Comparison of ENCODE assay signal across 20 cellular contexts in genomic region chr12:132397152-132397933, GRCh38.
DNase-seq lines count a peak whose midpoint lies in the region; ATAC-seq lines count a peak whose summit lies in the region.
"Had no signal": no experiment of that assay in that cellular context is flagged by ENCODE, and none has a peak within 500 bp of the region (broad histone marks: within the 10 kb centered on the region; RNA-seq: fewer than 3 reads in every experiment).

No MANE protein-coding gene starts in this region.

- ATAC-seq in Right ventricle myocardium superior (ENCODE audit: poor library complexity), result no peak
- ATAC-seq in right cardiac atrium, result no peak
- ATAC-seq in GM21825 (IDR thresholded peaks at IDR 0.05; ENCODE audit: unreplicated experiment), result no peak
- ATAC-seq in HG02852 (IDR thresholded peaks at IDR 0.05; ENCODE audit: unreplicated experiment), result no peak
- no peak for ATAC-seq in stimulated activated naive CD8-positive, alpha-beta T cell treated with anti-CD3 and anti-CD28 coated beads, Interleukin-15, Interleukin-2, amounts not matched to agents 100 U/mL and 50 U/mL, for 24 hours
- ATAC-seq: activated CD4-positive, CD25-positive, alpha-beta regulatory T cell treated with anti-CD3 and anti-CD28 coated beads, Interleukin-2, amount 50 U/mL, for 24 hours had no signal

- H3K4me3 ChIP-seq in right cardiac atrium (ENCODE audit: low read length), result no peak overlapping the region
- H3K4me3 ChIP-seq: PC-9, smooth muscle cell had no signal

- DNase-seq in Right ventricle myocardium superior (peak; percentile 31), cardiac septum (ENCODE audit: low spot score) (no peak), NCI-H1092 treated with DMSO at 0.1 percent for 48 hours (lab: John Stamatoyannopoulos, UW) (peak; percentile 13), right cardiac atrium (peak in 2 of 3 donors; percentile 22 to 32)
- no peak for DNase-seq in stimulated activated naive CD8-positive, alpha-beta T cell treated with anti-CD3 and anti-CD28 coated beads, Interleukin-15, Interleukin-2, amounts not matched to agents 100 U/mL and 50 U/mL, for 24 hours
- DNase-seq: activated CD4-positive, alpha-beta memory T cell treated with anti-CD3 and anti-CD28 coated beads for 36 hours; activated naive CD8-positive, alpha-beta T cell treated with anti-CD3 and anti-CD28 coated beads for 36 hours; C1 segment of cervical spinal cord; cerebellar nuclear complex; NCI-H146; NCI-H446 treated with DMSO at 0.1 percent for 48 hours; NK-92 treated with Interleukin-12 subunit alpha and Interleukin-12 subunit beta, amount 100 ng/mL, for 24 hours; nucleus accumbens; PC-9; SIG-M5; SW 1271 had no signal

- H3K4me1 ChIP-seq in right cardiac atrium (ENCODE audit: control insufficient read depth, insufficient read depth, low read length), result no peaks in the 10 kb centered on the region

- no peak overlapping the region for H3K27ac ChIP-seq in right cardiac atrium (ENCODE audit: low read length)
- H3K27ac ChIP-seq: PC-9 had no signal

- no peaks in the 10 kb centered on the region for H3K27me3 ChIP-seq in right cardiac atrium (ENCODE audit: control insufficient read depth, insufficient read depth)

- WGBS in right cardiac atrium, result 50% methylated on average over 39 of the region's 39 CpGs

- H3K9me3 ChIP-seq in right cardiac atrium (ENCODE audit: control insufficient read depth, low read length), result no peaks in the 10 kb centered on the region

- intact Hi-C loops in Right ventricle myocardium superior (cut with DNase I) (no loop called here), cardiac septum (cut with DNase I) (no loop called here), right cardiac atrium (cut with DNase I) (no loop called here)

Comparison
In these comparisons a context has a peak if more than half of its experiments do, and no peak if none do; other contexts are left out.
1. DNase-seq: peak in Right ventricle myocardium superior (single experiment), NCI-H1092 treated with DMSO at 0.1 percent for 48 hours (single experiment) and right cardiac atrium (2 of 3); none in cardiac septum (single experiment) and stimulated activated naive CD8-positive, alpha-beta T cell treated with anti-CD3 and anti-CD28 coated beads, Interleukin-15, Interleukin-2, amounts not matched to agents 100 U/mL and 50 U/mL, for 24 hours (single experiment).